Comparison of ENCODE assay signal across 1 cellular context in genomic region chr2:27093430-27094352, GRCh38.
TF ChIP-seq lines count a peak whose summit lies in the region.

No MANE protein-coding gene starts in this region.

TF ChIP-seq in HepG2, 621 proteins besides CTCF, POLR2A, EP300 and RAD21 (continued from another document and continues in another):
- TF ChIP-seq RERE (CRISPR knock-in tag; IDR thresholded peaks at IDR 0.05; ENCODE audit: low read depth) (peak; percentile 47; the same call in 1 of the 2 replicates), KDM1A (CRISPR knock-in tag; IDR thresholded peaks at IDR 0.05) (no peak), SALL1 (CRISPR knock-in tag; IDR thresholded peaks at IDR 0.05) (peak; percentile 93), NFE2 (CRISPR knock-in tag; IDR thresholded peaks at IDR 0.05) (no peak), FOXP1 (IDR thresholded peaks at IDR 0.05) (no peak), FOXP1 (CRISPR knock-in tag; IDR thresholded peaks at IDR 0.05) (peak; percentile 89), MIER2 (CRISPR knock-in tag; IDR thresholded peaks at IDR 0.05) (0 out of 2 replicates have a peak, but pooled peaks have one; percentile 9), CREBL2 (CRISPR knock-in tag; IDR thresholded peaks at IDR 0.05; ENCODE audit: borderline replicate concordance) (no peak), CENPX (CRISPR knock-in tag; IDR thresholded peaks at IDR 0.05) (no peak), ZNF446 (CRISPR knock-in tag; IDR thresholded peaks at IDR 0.05) (no peak), ZNF781 (CRISPR knock-in tag; IDR thresholded peaks at IDR 0.05; ENCODE audit: borderline replicate concordance, not compliant biosample characterization) (peak; percentile 31), ZBTB7A (CRISPR knock-in tag; IDR thresholded peaks at IDR 0.05) (no peak; the same call in 1 of the 2 replicates), GLMP (CRISPR knock-in tag; IDR thresholded peaks at IDR 0.05; ENCODE audit: borderline replicate concordance) (no peak), ETS1 (CRISPR knock-in tag; IDR thresholded peaks at IDR 0.05) (no peak), RAD51 (IDR thresholded peaks at IDR 0.05; ENCODE audit: borderline replicate concordance) (no peak), NR2C2 (CRISPR knock-in tag; IDR thresholded peaks at IDR 0.05; ENCODE audit: borderline replicate concordance) (peak; percentile 39), GZF1 (CRISPR knock-in tag; IDR thresholded peaks at IDR 0.05) (peak; percentile 89), PLSCR1 (CRISPR knock-in tag; IDR thresholded peaks at IDR 0.05; ENCODE audit: borderline replicate concordance) (no peak), GABPA (IDR thresholded peaks at IDR 0.05; ENCODE audit: low read depth, low read length) (no peak), GABPA (CRISPR knock-in tag; IDR thresholded peaks at IDR 0.05; ENCODE audit: low read depth) (no peak; the same call in 1 of the 2 replicates), ATF5 (CRISPR knock-in tag; IDR thresholded peaks at IDR 0.05; ENCODE audit: low read depth) (peak; percentile 20; the same call in 1 of the 2 replicates), ZFY (CRISPR knock-in tag; IDR thresholded peaks at IDR 0.05) (peak; percentile 88), ZMAT3 (CRISPR knock-in tag; conservative IDR thresholded peaks at IDR 0.05) (no peak), TSC22D2 (CRISPR knock-in tag; IDR thresholded peaks at IDR 0.05; ENCODE audit: borderline replicate concordance) (peak; percentile 69; the same call in 1 of the 2 replicates), MLXIP (CRISPR knock-in tag; IDR thresholded peaks at IDR 0.05; ENCODE audit: borderline replicate concordance) (0 out of 2 replicates have a peak, but pooled peaks have one; percentile 63), ZNF589 (CRISPR knock-in tag; conservative IDR thresholded peaks at IDR 0.05) (peak; percentile 44; the same call in 1 of the 2 replicates), CBX1 (IDR thresholded peaks at IDR 0.05; ENCODE audit: low read depth) (peak; percentile 70), NCOA2 (CRISPR knock-in tag; IDR thresholded peaks at IDR 0.05) (peak; percentile 70), MXD1 (CRISPR knock-in tag; IDR thresholded peaks at IDR 0.05) (no peak), ARID2 (CRISPR knock-in tag; IDR thresholded peaks at IDR 0.05; ENCODE audit: borderline replicate concordance) (0 out of 2 replicates have a peak, but pooled peaks have one; percentile 78), ZNF232 (CRISPR knock-in tag; IDR thresholded peaks at IDR 0.05; ENCODE audit: borderline replicate concordance) (0 out of 2 replicates have a peak, but pooled peaks have one; percentile 22), ELK4 (CRISPR knock-in tag; IDR thresholded peaks at IDR 0.05; ENCODE audit: borderline replicate concordance) (no peak), ZNF24 (IDR thresholded peaks at IDR 0.05) (no peak), XRCC5 (optimal IDR thresholded peaks at IDR 0.05; ENCODE audit: low read length) (peak; percentile 55), SNAI1 (CRISPR knock-in tag; IDR thresholded peaks at IDR 0.05; ENCODE audit: borderline replicate concordance) (no peak), ADNP (CRISPR knock-in tag; IDR thresholded peaks at IDR 0.05) (0 out of 2 replicates have a peak, but pooled peaks have one; percentile 52), ZNF607 (CRISPR knock-in tag; IDR thresholded peaks at IDR 0.05; ENCODE audit: borderline replicate concordance) (peak; percentile 83; the same call in 1 of the 2 replicates), ZFP37 (CRISPR knock-in tag; IDR thresholded peaks at IDR 0.05; ENCODE audit: borderline replicate concordance) (0 out of 2 replicates have a peak, but pooled peaks have one; percentile 93), PAWR (CRISPR knock-in tag; IDR thresholded peaks at IDR 0.05; ENCODE audit: borderline replicate concordance) (0 out of 2 replicates have a peak, but pooled peaks have one; percentile 88), TOPORS (CRISPR knock-in tag; IDR thresholded peaks at IDR 0.05) (no peak), RBM39 (IDR thresholded peaks at IDR 0.05; ENCODE audit: low read depth, low read length, poor library complexity, severe bottlenecking) (no peak), UBTF (CRISPR knock-in tag; IDR thresholded peaks at IDR 0.05) (peak; percentile 74)
